In the genomic region with DNA sequence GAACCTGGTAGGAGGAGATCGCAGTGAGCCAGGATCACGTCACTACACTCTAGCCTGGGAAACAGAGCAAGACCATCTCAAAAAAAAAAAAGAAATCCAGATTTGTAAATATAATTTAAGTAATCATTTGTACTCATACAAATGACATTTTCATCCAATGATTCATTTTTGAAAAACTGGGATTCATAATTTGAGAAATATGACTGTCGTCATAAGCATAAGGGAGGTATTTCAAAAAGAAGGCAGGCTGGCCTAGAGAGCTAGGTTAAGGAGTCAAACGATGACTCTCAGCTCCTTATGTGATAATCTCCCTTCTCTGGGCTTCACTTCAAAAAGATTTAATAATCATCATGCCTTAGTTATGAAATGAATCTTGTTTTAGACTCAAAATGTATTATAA, we compare ENCODE assay signal across 22 cellular contexts. TPM values are rescaled to one million over a fixed set of nuclear protein-coding genes. Genes with fewer than 3 reads are reported as not detected.
DNase-seq lines count a peak whose midpoint lies in the region; ATAC-seq, FAIRE-seq and TF ChIP-seq lines count a peak whose summit lies in the region.
"Had no signal": no experiment of that assay in that cellular context is flagged by ENCODE, and none has a peak within 500 bp of the region (broad histone marks: within the 10 kb centered on the region; RNA-seq: fewer than 3 reads in every experiment).

No MANE protein-coding gene starts in this region.

- peaks cover 15% of the 10 kb centered on the region in 2 donors for H3K36me3 ChIP-seq in thyroid gland

- CTCF ChIA-PET in A549 (lab: Yijun Ruan, JAX): no interaction called here

- DNase-seq in A549 (ENCODE audit: low read depth in 1 of 2, low spot score in 1 of 2) (no peak), GM03348 (ENCODE audit: low spot score) (peak; percentile 29), fibroblast of pulmonary artery (ENCODE audit: low read depth) (peak; percentile 27), hypothalamus (lab: John Stamatoyannopoulos, UW) (no peak), putamen (ENCODE audit: low spot score) (no peak), thyroid gland (no peak), NCI-H526 (lab: John Stamatoyannopoulos, UW) (no peak)
- DNase-seq: adrenal gland; Calu3; foreskin melanocyte; GF-D8; NCI-H2081; NCI-H524 treated with DMSO at 0.1 percent for 48 hours; occipital lobe; stimulated activated CD4-positive, alpha-beta T cell treated with anti-CD3 and anti-CD28 coated beads, Interleukin-2, amount 100 ng/mL, for 48 hours had no signal

- H3K27ac ChIP-seq in A549: no peak overlapping the region
- peak overlapping the region; percentile 100 for H3K27ac ChIP-seq in VCaP
- no peak overlapping the region for H3K27ac ChIP-seq in thyroid gland
- H3K27ac ChIP-seq: adrenal gland, suprapubic skin had no signal

- TF ChIP-seq EP300 in A549 (IDR thresholded peaks at IDR 0.05): no peak

- TF ChIP-seq POLR2A in A549 (IDR thresholded peaks at IDR 0.05; ENCODE audit: low read length) (no peak), thyroid gland (IDR thresholded peaks at IDR 0.05) (no peak)

- ATAC-seq in A549: no peak
- ATAC-seq: left lobe of liver had no signal

- no peaks in the 10 kb centered on the region for H3K27me3 ChIP-seq in thyroid gland
- H3K27me3 ChIP-seq: adrenal gland, suprapubic skin had no signal

- TF ChIP-seq RAD21 in A549 (conservative IDR thresholded peaks at IDR 0.05 in 1 of 2, IDR thresholded peaks at IDR 0.05 in 1 of 2): no peak

- H3K9me3 ChIP-seq in A549: no peaks in the 10 kb centered on the region
- no peaks in the 10 kb centered on the region for H3K9me3 ChIP-seq in thyroid gland
- H3K9me3 ChIP-seq: adrenal gland, suprapubic skin had no signal

- H3K4me3 ChIP-seq in A549 (no peak overlapping the region), fibroblast of pulmonary artery (replicated peaks; ENCODE audit: low read depth, low read length) (no peak overlapping the region), thyroid gland (replicated peaks in 1 of 3) (no peak overlapping the region)
- H3K4me3 ChIP-seq: adrenal gland, suprapubic skin had no signal

- intact Hi-C loops in thyroid gland (cut with DNase I): no loop called here

- POLR2A ChIA-PET in A549 (lab: Yijun Ruan, JAX): no interaction called here

- WGBS in A549 (ENCODE audit: missing lambda C conversion rate): 92% methylated on average over 4 of the region's 4 CpGs
- WGBS in thyroid gland, 2 donors: 89 to 92% methylated on average over 4 of the region's 4 CpGs

- H3K4me2 ChIP-seq in A549: peak overlapping the region; percentile 90; the same call in 2 of the 3 replicates

- H3K4me1 ChIP-seq in A549 (peaks cover 12% of the 10 kb centered on the region), thyroid gland (peaks cover 7 to 9% of the 10 kb centered on the region in 2 donors)

- FAIRE-seq in A549 (lab: Jason Lieb, UNC): no peak
- FAIRE-seq: GM12892, RCC 7860, TTC549 had no signal

- TF ChIP-seq CTCF in A549 (IDR thresholded peaks at IDR 0.05): no peak
- TF ChIP-seq CTCF in VCaP (conservative IDR thresholded peaks at IDR 0.05): no peak
- no peak for TF ChIP-seq CTCF in fibroblast of pulmonary artery (IDR thresholded peaks at IDR 0.05; ENCODE audit: low read length, missing control alignments)
- TF ChIP-seq CTCF in thyroid gland (IDR thresholded peaks at IDR 0.05): no peak

TF ChIP-seq in A549, 52 proteins besides CTCF, POLR2A, EP300 and RAD21:
- TF ChIP-seq ZSCAN20 (CRISPR knock-in tag; IDR thresholded peaks at IDR 0.05): no peak
- no peak for TF ChIP-seq HDAC2 (IDR thresholded peaks at IDR 0.05)
- no peak for TF ChIP-seq POLR2AphosphoS2 (conservative IDR thresholded peaks at IDR 0.05; ENCODE audit: low read length)
- TF ChIP-seq, protein P1, sequence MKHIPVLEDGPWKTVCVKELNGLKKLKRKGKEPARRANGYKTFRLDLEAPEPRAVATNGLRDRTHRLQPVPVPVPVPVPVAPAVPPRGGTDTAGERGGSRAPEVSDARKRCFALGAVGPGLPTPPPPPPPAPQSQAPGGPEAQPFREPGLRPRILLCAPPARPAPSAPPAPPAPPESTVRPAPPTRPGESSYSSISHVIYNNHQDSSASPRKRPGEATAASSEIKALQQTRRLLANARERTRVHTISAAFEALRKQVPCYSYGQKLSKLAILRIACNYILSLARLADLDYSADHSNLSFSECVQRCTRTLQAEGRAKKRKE (CRISPR knock-in tag; IDR thresholded peaks at IDR 0.05; ENCODE audit: low read depth): no peak
- no peak for TF ChIP-seq NPAS2 (CRISPR knock-in tag; IDR thresholded peaks at IDR 0.05; ENCODE audit: borderline replicate concordance)
- no peak for TF ChIP-seq HOXB13 (CRISPR knock-in tag; IDR thresholded peaks at IDR 0.05; ENCODE audit: low read depth)
- TF ChIP-seq, protein P2, sequence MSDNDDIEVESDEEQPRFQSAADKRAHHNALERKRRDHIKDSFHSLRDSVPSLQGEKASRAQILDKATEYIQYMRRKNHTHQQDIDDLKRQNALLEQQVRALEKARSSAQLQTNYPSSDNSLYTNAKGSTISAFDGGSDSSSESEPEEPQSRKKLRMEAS (IDR thresholded peaks at IDR 0.05): no peak
- no peak for TF ChIP-seq RCOR1 (IDR thresholded peaks at IDR 0.05; ENCODE audit: low read depth, low read length)
- no peak for TF ChIP-seq NR3C1 (IDR thresholded peaks at IDR 0.05)
- TF ChIP-seq ZFP36 (IDR thresholded peaks at IDR 0.05; ENCODE audit: borderline replicate concordance, partially characterized antibody): no peak
- TF ChIP-seq ZNF302 (CRISPR knock-in tag; IDR thresholded peaks at IDR 0.05): no peak
- no peak for TF ChIP-seq CBX8 (IDR thresholded peaks at IDR 0.05)
- no peak for TF ChIP-seq TFCP2L1 (CRISPR knock-in tag; IDR thresholded peaks at IDR 0.05)
- TF ChIP-seq HOXA7 (CRISPR knock-in tag; IDR thresholded peaks at IDR 0.05): no peak
- no peak for TF ChIP-seq FOSB (CRISPR knock-in tag; IDR thresholded peaks at IDR 0.05)
- TF ChIP-seq, protein P3, sequence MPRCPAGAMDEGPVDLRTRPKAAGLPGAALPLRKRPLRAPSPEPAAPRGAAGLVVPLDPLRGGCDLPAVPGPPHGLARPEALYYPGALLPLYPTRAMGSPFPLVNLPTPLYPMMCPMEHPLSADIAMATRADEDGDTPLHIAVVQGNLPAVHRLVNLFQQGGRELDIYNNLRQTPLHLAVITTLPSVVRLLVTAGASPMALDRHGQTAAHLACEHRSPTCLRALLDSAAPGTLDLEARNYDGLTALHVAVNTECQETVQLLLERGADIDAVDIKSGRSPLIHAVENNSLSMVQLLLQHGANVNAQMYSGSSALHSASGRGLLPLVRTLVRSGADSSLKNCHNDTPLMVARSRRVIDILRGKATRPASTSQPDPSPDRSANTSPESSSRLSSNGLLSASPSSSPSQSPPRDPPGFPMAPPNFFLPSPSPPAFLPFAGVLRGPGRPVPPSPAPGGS (IDR thresholded peaks at IDR 0.05): no peak
- TF ChIP-seq RFX5 (IDR thresholded peaks at IDR 0.05): no peak
- no peak for TF ChIP-seq CBX2 (IDR thresholded peaks at IDR 0.05; ENCODE audit: borderline replicate concordance, low read depth)

RNA-seq across cellular contexts. Expression of a gene that starts 2.3 kb away (rescaled TPM):
- polyA plus RNA-seq in A549 (2011; rRNA removed) (42.3 and 61.6 TPM in 2 replicates), A549 (2017; fragmentation: RNase III; extraction: RNeasy Plus Mini Kit Qiagen cat#74134 plus additional on column Dnase treatment) (66.2 to 70.2 TPM (median 68.0 TPM) in 3 replicates)
- polyA plus RNA-seq in A549 (2012; cell fraction: cytosol; rRNA removed): 10.8 and 13.8 TPM in 2 replicates
- 10.9 and 29.9 TPM in 2 replicates for polyA plus RNA-seq in A549 (2012; cell fraction: nucleus; rRNA removed)
- 32.6 and 34.6 TPM in 2 replicates for polyA minus RNA-seq in A549 (2011; rRNA and poly(A)+ RNA removed)
- 100 to 1,000 TPM in 2 of 4 donors, 10 to 100 TPM in 2; 53.8 to 130 (median 84.5) TPM for total RNA-seq in thyroid gland

RNA-seq across cellular contexts. Expression of a gene that starts 3.2 kb away (rescaled TPM):
- polyA plus RNA-seq in A549 (2011; rRNA removed) (75.3 and 109 TPM in 2 replicates), A549 (2017; fragmentation: RNase III; extraction: RNeasy Plus Mini Kit Qiagen cat#74134 plus additional on column Dnase treatment) (95.9 to 113 TPM (median 108 TPM) in 3 replicates)
- 24.4 and 27.7 TPM in 2 replicates for polyA plus RNA-seq in A549 (2012; cell fraction: cytosol; rRNA removed)
- 45.4 and 80.0 TPM in 2 replicates for polyA plus RNA-seq in A549 (2012; cell fraction: nucleus; rRNA removed)
- polyA minus RNA-seq in A549 (2011; rRNA and poly(A)+ RNA removed): 171 TPM in 2 replicates
- total RNA-seq in thyroid gland: 100 to 1,000 TPM; 283 to 425 (median 334) TPM

RNA-seq across cellular contexts. Expression of a gene that starts 48.1 kb away (rescaled TPM):
- polyA plus RNA-seq in A549 (2011; rRNA removed) (0.83 and 1.1 TPM in 2 replicates), A549 (2017; fragmentation: RNase III; extraction: RNeasy Plus Mini Kit Qiagen cat#74134 plus additional on column Dnase treatment) (0.51 to 1.0 TPM (median 0.75 TPM) in 3 replicates)
- polyA plus RNA-seq in A549 (2012; cell fraction: cytosol; rRNA removed): 0.08 and 0.12 TPM in 2 replicates
- 0.05 TPM in 1 of 2 replicates, not detected in the other for polyA plus RNA-seq in A549 (2012; cell fraction: nucleus; rRNA removed)
- polyA minus RNA-seq in A549 (2011; rRNA and poly(A)+ RNA removed): not detected in 2 replicates
- 10 to 100 TPM in 1 of 4 donors, 1 to 10 TPM in 3; 5.6 to 12.3 (median 9.3) TPM for total RNA-seq in thyroid gland
- total RNA-seq: mononuclear cell had no signal

RNA-seq across cellular contexts. Expression of a gene that starts 48.9 kb away (rescaled TPM):
- 30.3 and 32.0 TPM in 2 replicates for polyA plus RNA-seq in A549 (2011; rRNA removed)
- polyA plus RNA-seq in A549 (2012; cell fraction: cytosol; rRNA removed): 12.6 and 14.8 TPM in 2 replicates
- 10.7 and 13.4 TPM in 2 replicates for polyA plus RNA-seq in A549 (2012; cell fraction: nucleus; rRNA removed)
- 20.7 to 22.1 TPM (median 21.0 TPM) in 3 replicates for polyA plus RNA-seq in A549 (2017; fragmentation: RNase III; extraction: RNeasy Plus Mini Kit Qiagen cat#74134 plus additional on column Dnase treatment)
- polyA minus RNA-seq in A549 (2011; rRNA and poly(A)+ RNA removed): 8.6 and 9.8 TPM in 2 replicates
- 10 to 100 TPM in 1 of 4 donors, 1 to 10 TPM in 3; 4.2 to 13.3 (median 6.7) TPM for total RNA-seq in thyroid gland

RNA-seq across cellular contexts. Expression of a gene that starts 59.8 kb away (rescaled TPM):
- polyA plus RNA-seq in A549 (2011; rRNA removed) (17.6 and 19.4 TPM in 2 replicates), A549 (2017; fragmentation: RNase III; extraction: RNeasy Plus Mini Kit Qiagen cat#74134 plus additional on column Dnase treatment) (10.1 to 12.1 TPM (median 11.1 TPM) in 3 replicates)
- 8.2 and 8.6 TPM in 2 replicates for polyA plus RNA-seq in A549 (2012; cell fraction: cytosol; rRNA removed)
- polyA plus RNA-seq in A549 (2012; cell fraction: nucleus; rRNA removed): 14.6 and 24.9 TPM in 2 replicates
- polyA minus RNA-seq in A549 (2011; rRNA and poly(A)+ RNA removed): 2.8 TPM in 2 replicates
- total RNA-seq in thyroid gland: 100 to 1,000 TPM; 202 to 399 (median 295) TPM

Comparison
In these comparisons a context has a peak if more than half of its experiments do, and no peak if none do; other contexts are left out.
1. DNase-seq: peak in GM03348 (single experiment) and fibroblast of pulmonary artery (single experiment); none in A549 (0 of 2), hypothalamus (0 of 51), putamen (single experiment), thyroid gland (0 of 2) and NCI-H526 (0 of 2).